8 cellular contexts compared by ENCODE assay signal in genomic region chr6:32188381-32189081, GRCh38. TPM values are rescaled to one million over a fixed set of nuclear protein-coding genes. Genes with fewer than 3 reads are reported as not detected.
DNase-seq lines count a peak whose midpoint lies in the region; ATAC-seq and TF ChIP-seq lines count a peak whose summit lies in the region.

No MANE protein-coding gene starts in this region.

- intact Hi-C loops in Calu3 (cut with micrococcal nuclease; ENCODE audit: unreplicated experiment): no loop called here
- intact Hi-C loops in ovary (cut with DNase I): loop anchor here in 1 of 4 donors (10.0 kb wide), 1 partner anchor 464 kb away; the partner anchor contains the start of genes DDAH2, LY6G6C and MPIG6B

- H3K4me3 ChIP-seq in ovary: peak overlapping the region; percentile 55

- TF ChIP-seq CTCF in Calu3 (IDR thresholded peaks at IDR 0.05; ENCODE audit: unreplicated experiment): no peak
- TF ChIP-seq CTCF in RWPE1 (conservative IDR thresholded peaks at IDR 0.05; ENCODE audit: low read depth): no peak
- no peak for TF ChIP-seq CTCF in ovary (IDR thresholded peaks at IDR 0.05)

- H3K27ac ChIP-seq in RWPE1 (peak overlapping the region; percentile 88), epithelial cell of prostate (peak overlapping the region; percentile 75), ovary (peak overlapping the region; percentile 93 to 95)

- no peaks in the 10 kb centered on the region for H3K27me3 ChIP-seq in ovary

- peaks cover 5% of the 10 kb centered on the region for H3K4me1 ChIP-seq in ovary (ENCODE audit: insufficient read depth)

- ATAC-seq in HG03175 (IDR thresholded peaks at IDR 0.05; ENCODE audit: unreplicated experiment) (no peak), HG03196 (IDR thresholded peaks at IDR 0.05; ENCODE audit: unreplicated experiment) (no peak)

- peaks cover 22% of the 10 kb centered on the region for H3K4me1 Mint-ChIP-seq in Calu3 (ENCODE audit: low read depth, unreplicated experiment)

- CTCF ChIA-PET in Calu3 (lab: Charles Lee) (interaction anchor here (1.0 to 1.5 kb wide), 2 partner anchors 11 to 70 kb away, joined by 3 to 5 read pairs; no protein-coding TSS in a partner anchor), RWPE1 (lab: Yijun Ruan, JAX) (interaction anchor here (0.7 kb wide), 1 partner anchor 1284 kb away, joined by 4 read pairs; no protein-coding TSS in a partner anchor)

- no peaks in the 10 kb centered on the region for H3K36me3 ChIP-seq in ovary

- peak overlapping the region; percentile 80 for H3K4me3 Mint-ChIP-seq in Calu3 (ENCODE audit: low read depth, unreplicated experiment)

- H3K27me3 Mint-ChIP-seq in Calu3 (ENCODE audit: unreplicated experiment): no peaks in the 10 kb centered on the region

- TF ChIP-seq POLR2A in ovary (IDR thresholded peaks at IDR 0.05): no peak

- POLR2A ChIA-PET in RWPE1 (lab: Yijun Ruan, JAX; ENCODE audit: low non-redundant PET): no interaction called here

- H3K27ac Mint-ChIP-seq in Calu3 (ENCODE audit: unreplicated experiment): peak overlapping the region; percentile 66

- H3K36me3 Mint-ChIP-seq in Calu3 (ENCODE audit: insufficient read depth, unreplicated experiment): peaks cover 76% of the 10 kb centered on the region

- no peak for TF ChIP-seq EP300 in ovary (IDR thresholded peaks at IDR 0.05)

- no peaks in the 10 kb centered on the region for H3K9me3 Mint-ChIP-seq in Calu3 (ENCODE audit: low read depth, unreplicated experiment)

- no peak for DNase-seq in Calu3
- no peak for DNase-seq in RWPE1 (ENCODE audit: low spot score)
- DNase-seq in epithelial cell of prostate (ENCODE audit: low read depth, low spot score): no peak
- DNase-seq in ovary: peak in 4 of 5 donors; percentile 28 to 73 (median 44)
- no peak for DNase-seq in pons (ENCODE audit: low spot score)
- DNase-seq in SW 1271 (lab: John Stamatoyannopoulos, UW): no peak

- no peaks in the 10 kb centered on the region for H3K9me3 ChIP-seq in ovary

- TSS peak; percentile 31 for BruUV-seq in Calu3 (replicated peaks; lab: Mats Ljungman, UMichigan)

- 2 to 6% (median 3%) methylated on average over 13 of the region's 13 CpGs for WGBS in ovary, 3 donors

RNA-seq across cellular contexts. Expression of gene PBX2, which starts 1.5 kb away (rescaled TPM):
- total RNA-seq in Calu3 (2022) (122 and 141 TPM in 2 replicates), ovary (100 to 1,000 TPM in 4 of 7 donors, 10 to 100 TPM in 3; 39.3 to 110 (median 100) TPM)
- polyA plus RNA-seq in ovary: 10 to 100 TPM; 74.0 to 75.5 TPM

RNA-seq across cellular contexts. Expression of gene GPSM3, which starts 3.9 kb away (rescaled TPM):
- total RNA-seq in Calu3 (2022) (6.2 and 6.3 TPM in 2 replicates), ovary (1 to 10 TPM; 3.1 to 8.4 (median 4.7) TPM)
- 1 to 10 TPM; 5.4 to 8.7 TPM for polyA plus RNA-seq in ovary

RNA-seq across cellular contexts. Expression of gene AGER, which starts 4.5 kb away (rescaled TPM):
- 14.3 and 14.4 TPM in 2 replicates for total RNA-seq in Calu3 (2022)
- 10 to 100 TPM in 1 of 7 donors, 1 to 10 TPM in 6; 3.4 to 12.8 (median 8.1) TPM for total RNA-seq in ovary
- polyA plus RNA-seq in ovary: 1 to 10 TPM; 5.1 to 5.9 TPM

RNA-seq across cellular contexts. Expression of gene RNF5, which starts 10.3 kb away (rescaled TPM):
- total RNA-seq in Calu3 (2022) (85.4 and 89.6 TPM in 2 replicates), ovary (10 to 100 TPM; 49.2 to 81.6 (median 75.4) TPM)
- 100 to 1,000 TPM in 1 of 2 donors, 10 to 100 TPM in 1; 88.6 to 103 TPM for polyA plus RNA-seq in ovary

RNA-seq across cellular contexts. Expression of gene AGPAT1, which starts 12.6 kb away (rescaled TPM):
- total RNA-seq in Calu3 (2022) (138 and 139 TPM in 2 replicates), ovary (10 to 100 TPM; 29.6 to 82.4 (median 60.6) TPM)
- polyA plus RNA-seq in ovary: 10 to 100 TPM; 53.5 to 75.7 TPM

Comparison
In these comparisons a context has a peak if more than half of its experiments do, and no peak if none do; other contexts are left out.
1. DNase-seq: peak in ovary (4 of 5); none in Calu3 (single experiment), RWPE1 (single experiment), epithelial cell of prostate (single experiment), pons (single experiment) and SW 1271 (0 of 2).
2. Peak in every context shown above with its lines, with median percentiles within 50 percentile points of each other: H3K27ac ChIP-seq.